2 cellular contexts compared by ENCODE assay signal in the genomic region with DNA sequence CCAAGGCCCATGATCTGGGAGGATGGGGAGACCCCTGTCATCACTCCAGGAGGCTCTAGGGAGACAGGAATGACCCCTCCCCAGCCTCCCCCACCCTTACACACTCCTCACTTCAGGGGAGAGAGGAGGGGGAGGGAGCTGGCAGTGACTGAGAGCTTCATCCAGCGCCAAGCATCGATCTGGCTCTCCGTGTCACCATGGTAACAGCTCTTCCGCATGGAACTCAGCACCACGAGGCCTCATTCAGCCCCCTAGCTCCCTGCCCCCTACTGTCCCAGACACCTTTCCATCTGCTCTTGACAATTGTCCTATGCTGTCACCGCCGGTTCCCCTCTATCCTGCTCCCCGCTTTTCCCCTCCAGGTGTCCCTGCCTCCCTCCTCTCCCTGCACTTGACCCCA.
TF ChIP-seq lines count a peak whose summit lies in the region.

No MANE protein-coding gene starts in this region.

TF ChIP-seq in H1, 55 proteins besides CTCF, POLR2A, EP300 and RAD21:
- no peak for TF ChIP-seq POLR2AphosphoS5 (IDR thresholded peaks at IDR 0.05; ENCODE audit: low read depth, low read length)
- TF ChIP-seq, protein P1, sequence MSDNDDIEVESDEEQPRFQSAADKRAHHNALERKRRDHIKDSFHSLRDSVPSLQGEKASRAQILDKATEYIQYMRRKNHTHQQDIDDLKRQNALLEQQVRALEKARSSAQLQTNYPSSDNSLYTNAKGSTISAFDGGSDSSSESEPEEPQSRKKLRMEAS (IDR thresholded peaks at IDR 0.05): peak; percentile 63

TF ChIP-seq in SK-N-SH, 30 proteins besides CTCF, POLR2A, EP300 and RAD21:
- TF ChIP-seq RXRA (IDR thresholded peaks at IDR 0.05; ENCODE audit: borderline replicate concordance, low read depth): no peak
- no peak for TF ChIP-seq RFX5 (IDR thresholded peaks at IDR 0.05; ENCODE audit: low read length)
- no peak for TF ChIP-seq NFIC (IDR thresholded peaks at IDR 0.05; ENCODE audit: borderline replicate concordance)
- TF ChIP-seq TCF12 (IDR thresholded peaks at IDR 0.05): no peak
- TF ChIP-seq CHD2 (IDR thresholded peaks at IDR 0.05; ENCODE audit: low read length, partially characterized antibody): no peak
